ENCODE assay signal across 8 cellular contexts in the genomic region with DNA sequence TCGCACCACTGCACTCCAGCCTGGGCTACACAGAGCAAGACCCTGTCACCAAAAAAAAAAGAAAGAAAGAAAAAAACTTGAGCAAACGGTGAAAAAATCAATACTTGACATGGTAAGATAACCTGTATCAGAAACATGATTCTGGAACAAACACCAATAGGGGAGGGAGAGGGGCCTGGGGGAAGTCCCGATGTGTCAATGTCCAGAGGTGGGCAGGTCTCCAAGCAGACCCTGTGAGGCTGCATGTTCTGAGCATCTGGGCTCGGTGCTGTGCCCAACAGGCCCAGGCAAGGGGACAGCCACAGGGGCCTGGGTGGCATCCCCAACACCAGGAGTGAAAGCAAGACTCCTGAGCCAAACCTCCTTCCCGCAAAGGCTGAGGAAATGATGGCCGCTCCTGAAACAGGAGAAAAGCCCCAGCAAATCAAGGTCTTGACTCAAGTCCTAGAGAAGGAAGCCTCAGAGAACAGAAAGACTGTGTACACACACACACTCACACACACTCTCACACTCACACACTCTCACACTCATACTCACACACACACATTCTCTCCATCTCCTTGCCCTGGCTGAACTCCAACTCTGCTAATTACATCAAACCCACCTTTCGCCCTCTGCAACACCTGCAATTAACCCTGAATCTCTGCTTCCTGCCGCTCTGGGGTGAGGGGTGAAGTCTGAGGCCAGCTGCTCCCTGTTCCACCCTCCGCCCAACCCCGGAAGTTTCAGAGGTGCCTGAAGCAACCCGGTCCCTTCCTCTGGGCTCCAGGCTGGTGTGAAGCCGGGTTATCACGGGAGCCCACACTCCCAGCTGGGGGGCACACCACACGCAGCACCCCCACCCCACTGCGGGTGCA. TPM values are rescaled to one million over a fixed set of nuclear protein-coding genes. Genes with fewer than 3 reads are reported as not detected.
DNase-seq lines count a peak whose midpoint lies in the region; ATAC-seq and TF ChIP-seq lines count a peak whose summit lies in the region.

No MANE protein-coding gene starts in this region.

- H3K27me3 ChIP-seq in HL-60 (ENCODE audit: insufficient read depth, poor library complexity, severe bottlenecking) (no peaks in the 10 kb centered on the region), esophagus squamous epithelium (no peaks in the 10 kb centered on the region), gastroesophageal sphincter (no peaks in the 10 kb centered on the region)

- TF ChIP-seq POLR2A in esophagus squamous epithelium (IDR thresholded peaks at IDR 0.05): no peak
- no peak for TF ChIP-seq POLR2A in gastroesophageal sphincter (IDR thresholded peaks at IDR 0.05)

- 22 to 26% methylated on average over 7 to 8 of the region's 15 CpGs for WGBS in esophagus squamous epithelium, 2 donors
- WGBS in gastroesophageal sphincter (ENCODE audit: low coverage in 1 of 2), 2 donors: 63 to 68% methylated on average over 2 to 7 of the region's 15 CpGs

- ATAC-seq in GM19455 (IDR thresholded peaks at IDR 0.05; ENCODE audit: unreplicated experiment) (peak; percentile 67), activated B cell treated with CpG ODN at 0.5 μM for 24 hours (ENCODE audit: low read depth) (peak; percentile 56), gastroesophageal sphincter (no peak)
- peak; percentile 78 for ATAC-seq in stimulated activated effector memory CD8-positive, alpha-beta T cell treated with anti-CD3 and anti-CD28 coated beads, Interleukin-12 subunit alpha, Interleukin-12 subunit beta, amount 100 ng/mL, for 72 hours

- peaks cover 11% of the 10 kb centered on the region for H3K36me3 Mint-ChIP-seq in activated B cell treated with CpG ODN at 0.5 μM for 24 hours (ENCODE audit: low read depth)
- peaks cover 66% of the 10 kb centered on the region for H3K36me3 Mint-ChIP-seq in stimulated activated effector memory CD8-positive, alpha-beta T cell treated with anti-CD3 and anti-CD28 coated beads, Interleukin-12 subunit alpha, Interleukin-12 subunit beta, amount 100 ng/mL, for 72 hours
- no peaks in the 10 kb centered on the region for H3K36me3 Mint-ChIP-seq in HFFc6 (ENCODE audit: low read depth)

- peak overlapping the region; percentile 77 for H3K27ac ChIP-seq in HL-60 (replicated peaks)
- H3K27ac ChIP-seq in esophagus squamous epithelium: peak overlapping the region; percentile 79 to 89 (median 84)
- no peak overlapping the region for H3K27ac ChIP-seq in gastroesophageal sphincter

- intact Hi-C loops in activated B cell treated with CpG ODN at 0.5 μM for 24 hours (cut with micrococcal nuclease) (loop anchor here (1.0 kb wide), 2 partner anchors 17 to 23 kb away; no protein-coding TSS in a partner anchor), esophagus squamous epithelium (cut with DNase I) (no loop called here)

- no peak for TF ChIP-seq CTCF in HL-60 (IDR thresholded peaks at IDR 0.05; ENCODE audit: insufficient read depth, low read length)
- no peak for TF ChIP-seq CTCF in activated B cell treated with CpG ODN at 0.5 μM for 24 hours (IDR thresholded peaks at IDR 0.05)
- TF ChIP-seq CTCF in esophagus squamous epithelium (IDR thresholded peaks at IDR 0.05): no peak
- no peak for TF ChIP-seq CTCF in gastroesophageal sphincter (IDR thresholded peaks at IDR 0.05)
- TF ChIP-seq CTCF in HFFc6 (IDR thresholded peaks at IDR 0.05): no peak

- H3K9me3 Mint-ChIP-seq in activated B cell treated with CpG ODN at 0.5 μM for 24 hours (no peaks in the 10 kb centered on the region), HFFc6 (no peaks in the 10 kb centered on the region)
- H3K9me3 Mint-ChIP-seq in stimulated activated effector memory CD8-positive, alpha-beta T cell treated with anti-CD3 and anti-CD28 coated beads, Interleukin-12 subunit alpha, Interleukin-12 subunit beta, amount 100 ng/mL, for 72 hours: no peaks in the 10 kb centered on the region

- H3K4me1 Mint-ChIP-seq in activated B cell treated with CpG ODN at 0.5 μM for 24 hours: peaks cover 91% of the 10 kb centered on the region
- H3K4me1 Mint-ChIP-seq in stimulated activated effector memory CD8-positive, alpha-beta T cell treated with anti-CD3 and anti-CD28 coated beads, Interleukin-12 subunit alpha, Interleukin-12 subunit beta, amount 100 ng/mL, for 72 hours: peaks cover 98% of the 10 kb centered on the region
- H3K4me1 Mint-ChIP-seq in HFFc6 (ENCODE audit: low read depth): peaks cover 7% of the 10 kb centered on the region; the same call in 1 of the 2 replicates

- H3K27me3 Mint-ChIP-seq in activated B cell treated with CpG ODN at 0.5 μM for 24 hours (no peaks in the 10 kb centered on the region), HFFc6 (ENCODE audit: insufficient read depth) (peaks cover 63% of the 10 kb centered on the region)

- TF ChIP-seq EP300 in gastroesophageal sphincter (IDR thresholded peaks at IDR 0.05): no peak

- DNase-seq in COLO668 (lab: John Stamatoyannopoulos, UW; ENCODE audit: unreplicated experiment) (peak; percentile 84), HL-60 (ENCODE audit: low read depth in 1 of 2, low spot score in 1 of 2) (peak; percentile 58 to 88), activated B cell treated with CpG ODN at 0.5 μM for 24 hours (no peak), esophagus squamous epithelium (lab: John Stamatoyannopoulos, UW) (no peak), HFFc6 (no peak)
- DNase-seq in stimulated activated effector memory CD8-positive, alpha-beta T cell treated with anti-CD3 and anti-CD28 coated beads, Interleukin-12 subunit alpha, Interleukin-12 subunit beta, amount 100 ng/mL, for 72 hours (ENCODE audit: low spot score in 2 of 2): peak in 1 of 2 donors; percentile 78

- POLR2A ChIA-PET in activated B cell treated with CpG ODN at 0.5 μM for 24 hours (lab: Charles Lee): interaction anchor here (1.0 to 7.8 kb wide), 6 partner anchors 17 to 51 kb away, joined by 3 to 129 read pairs (median 12); a partner anchor contains a TSS

- peak overlapping the region; percentile 79 for H3K27ac Mint-ChIP-seq in activated B cell treated with CpG ODN at 0.5 μM for 24 hours
- peak overlapping the region; percentile 90 for H3K27ac Mint-ChIP-seq in stimulated activated effector memory CD8-positive, alpha-beta T cell treated with anti-CD3 and anti-CD28 coated beads, Interleukin-12 subunit alpha, Interleukin-12 subunit beta, amount 100 ng/mL, for 72 hours
- H3K27ac Mint-ChIP-seq in HFFc6: no peak overlapping the region

- CTCF ChIA-PET in activated B cell treated with CpG ODN at 0.5 μM for 24 hours (lab: Charles Lee): interaction anchor here (3.6 to 4.4 kb wide), 2 partner anchors 19 to 73 kb away, joined by 19 to 29 read pairs; a partner anchor contains a TSS

- peaks cover 52 to 99% (median 74%) of the 10 kb centered on the region in 3 donors for H3K4me1 ChIP-seq in esophagus squamous epithelium
- H3K4me1 ChIP-seq in gastroesophageal sphincter: peaks cover 0 to 16% (median 3%) of the 10 kb centered on the region in 3 donors

- H3K9me3 ChIP-seq in esophagus squamous epithelium (no peaks in the 10 kb centered on the region), gastroesophageal sphincter (no peaks in the 10 kb centered on the region)

- H3K4me3 ChIP-seq in HL-60 (replicated peaks; ENCODE audit: insufficient read depth, low read length) (no peak overlapping the region), esophagus squamous epithelium (peak overlapping the region in 3 of 4 donors; percentile 13 to 45 (median 20)), gastroesophageal sphincter (no peak overlapping the region)

- H3K36me3 ChIP-seq in esophagus squamous epithelium (no peaks in the 10 kb centered on the region), gastroesophageal sphincter (no peaks in the 10 kb centered on the region)

- H3K4me3 Mint-ChIP-seq in activated B cell treated with CpG ODN at 0.5 μM for 24 hours: peak overlapping the region; percentile 66
- H3K4me3 Mint-ChIP-seq in stimulated activated effector memory CD8-positive, alpha-beta T cell treated with anti-CD3 and anti-CD28 coated beads, Interleukin-12 subunit alpha, Interleukin-12 subunit beta, amount 100 ng/mL, for 72 hours: peak overlapping the region; percentile 96
- no peak overlapping the region for H3K4me3 Mint-ChIP-seq in HFFc6

RNA-seq across cellular contexts. Expression of a gene that starts 20.4 kb away (rescaled TPM):
- total RNA-seq in activated B cell treated with CpG ODN at 0.5 μM for 24 hours (153 and 164 TPM in 2 replicates), esophagus squamous epithelium (10 to 100 TPM; 23.2 to 31.5 (median 29.9) TPM), gastroesophageal sphincter (10 to 100 TPM in 1 of 4 donors, 1 to 10 TPM in 3; 2.0 to 10.1 (median 4.9) TPM)
- total RNA-seq in HFFc6 (2021; fragmentation: NEBNext Ultra II Directional; extraction: Animal tissue kit (Norgen Biotek cat#: 25700)): under 1 TPM in 3 of 6 experiments, not detected in 3; 0.09 to 0.61 (median 0.19) TPM

Comparison
In these comparisons a context has a peak if more than half of its experiments do, and no peak if none do; other contexts are left out.
1. DNase-seq: peak in COLO668 (single experiment) and HL-60 (2 of 2); none in activated B cell treated with CpG ODN at 0.5 μM for 24 hours (single experiment), esophagus squamous epithelium (single experiment) and HFFc6 (single experiment).
2. H3K27ac ChIP-seq: peak in HL-60 (single experiment) and esophagus squamous epithelium (4 of 4); none in gastroesophageal sphincter (0 of 4).
3. H3K4me3 ChIP-seq: peak in esophagus squamous epithelium (3 of 4); none in HL-60 (single experiment) and gastroesophageal sphincter (0 of 2).